8 cellular contexts compared by ENCODE assay signal in genomic region chr10:102066421-102067068, GRCh38. TPM values are rescaled to one million over a fixed set of nuclear protein-coding genes. Genes with fewer than 3 reads are reported as not detected.
DNase-seq lines count a peak whose midpoint lies in the region; ATAC-seq and TF ChIP-seq lines count a peak whose summit lies in the region.

No MANE protein-coding gene starts in this region.

- peak overlapping the region; percentile 79 to 94 (median 84) for H3K27ac Mint-ChIP-seq in CD4-positive, CD25-positive, alpha-beta regulatory T cell
- H3K27ac Mint-ChIP-seq in chondrocyte (ENCODE audit: unreplicated experiment), result no peak overlapping the region
- no peak overlapping the region for H3K27ac Mint-ChIP-seq in neural crest cell (ENCODE audit: unreplicated experiment)

- peak overlapping the region; percentile 81 for H3K27ac ChIP-seq in CD4-positive, CD25-positive, alpha-beta regulatory T cell (ENCODE audit: insufficient read depth, low read length, poor library complexity, severe bottlenecking)
- no peak overlapping the region for H3K27ac ChIP-seq in MM.1S (ENCODE audit: low read length)

- H3K36me3 Mint-ChIP-seq in CD4-positive, CD25-positive, alpha-beta regulatory T cell, result no peaks in the 10 kb centered on the region
- H3K36me3 Mint-ChIP-seq in chondrocyte (ENCODE audit: low read depth) (peaks cover 1% of the 10 kb centered on the region), neural crest cell (ENCODE audit: low read depth) (no peaks in the 10 kb centered on the region)

- 0 out of 2 replicates have a peak, but pooled peaks cover 8% of the 10 kb centered on the region for H3F3A ChIP-seq in MM.1S (ENCODE audit: insufficient read depth, low read length)

- no peaks in the 10 kb centered on the region for H3K9me3 Mint-ChIP-seq in CD4-positive, CD25-positive, alpha-beta regulatory T cell
- no peaks in the 10 kb centered on the region for H3K9me3 Mint-ChIP-seq in chondrocyte (ENCODE audit: low read depth)
- H3K9me3 Mint-ChIP-seq in neural crest cell, result no peaks in the 10 kb centered on the region

- H3K9ac ChIP-seq in MM.1S (ENCODE audit: low read length), result peak overlapping the region; percentile 86; the same call in 1 of the 2 replicates

- H3K4me1 ChIP-seq in CD4-positive, CD25-positive, alpha-beta regulatory T cell (ENCODE audit: control insufficient read depth, insufficient read depth, low read length, poor library complexity, severe bottlenecking), result peaks cover 32% of the 10 kb centered on the region
- peaks cover 9% of the 10 kb centered on the region; the same call in 1 of the 2 replicates for H3K4me1 ChIP-seq in MM.1S (ENCODE audit: low read length)

- ATAC-seq in CD4-positive, CD25-positive, alpha-beta regulatory T cell (ENCODE audit: low read depth in 2 of 2), result no peak

- no peaks in the 10 kb centered on the region for H4K20me1 ChIP-seq in MM.1S (ENCODE audit: insufficient read depth, low read length)

- peaks cover 10% of the 10 kb centered on the region for H3K36me3 ChIP-seq in CD4-positive, CD25-positive, alpha-beta regulatory T cell (ENCODE audit: control insufficient read depth, insufficient read depth, low read length)
- no peaks in the 10 kb centered on the region for H3K36me3 ChIP-seq in MM.1S (replicated peaks; ENCODE audit: insufficient read depth, low read length)

- H3K27me3 ChIP-seq in CD4-positive, CD25-positive, alpha-beta regulatory T cell (ENCODE audit: control insufficient read depth, insufficient read depth, low read length), result no peaks in the 10 kb centered on the region
- no peaks in the 10 kb centered on the region for H3K27me3 ChIP-seq in MM.1S (replicated peaks; ENCODE audit: insufficient read depth, low read length)

- H3K79me2 ChIP-seq in MM.1S (ENCODE audit: low read length), result peaks cover 28% of the 10 kb centered on the region

- H3K9me3 ChIP-seq in CD4-positive, CD25-positive, alpha-beta regulatory T cell (ENCODE audit: control insufficient read depth in 2 of 2, low read length in 2 of 2), result no peaks in the 10 kb centered on the region
- no peaks in the 10 kb centered on the region for H3K9me3 ChIP-seq in MM.1S (replicated peaks; ENCODE audit: insufficient read depth, low read length)

- H3K4me3 ChIP-seq in CD4-positive, CD25-positive, alpha-beta regulatory T cell (ENCODE audit: low read depth, low read length), result no peak overlapping the region
- H3K4me3 ChIP-seq in MM.1S (ENCODE audit: low read length), result peak overlapping the region; percentile 82

- no peak for DNase-seq in CD4-positive, CD25-positive, alpha-beta regulatory T cell
- DNase-seq in MM.1S (no peak), chondrocyte (ENCODE audit: low spot score) (no peak), neural crest cell (ENCODE audit: low read depth, low spot score) (no peak), HuH-7.5 (ENCODE audit: low spot score) (no peak), DMS79 treated with DMSO at 0.1 percent for 48 hours (lab: John Stamatoyannopoulos, UW) (no peak), NCI-H128 (lab: John Stamatoyannopoulos, UW; ENCODE audit: unreplicated experiment) (no peak), NCI-H1417 (lab: John Stamatoyannopoulos, UW) (no peak)

- H3K9me2 ChIP-seq in MM.1S (replicated peaks; ENCODE audit: insufficient read depth, low read length), result no peaks in the 10 kb centered on the region

- no peak overlapping the region for H2AFZ ChIP-seq in MM.1S (ENCODE audit: low read length)

- no peaks in the 10 kb centered on the region for H3K27me3 Mint-ChIP-seq in CD4-positive, CD25-positive, alpha-beta regulatory T cell
- H3K27me3 Mint-ChIP-seq in chondrocyte (ENCODE audit: low read depth) (no peaks in the 10 kb centered on the region), neural crest cell (ENCODE audit: low read depth) (peaks cover 17% of the 10 kb centered on the region)

- H3K4me3 Mint-ChIP-seq in CD4-positive, CD25-positive, alpha-beta regulatory T cell, result peak overlapping the region; percentile 85 to 95 (median 88)
- H3K4me3 Mint-ChIP-seq in chondrocyte (ENCODE audit: unreplicated experiment), result peak overlapping the region; percentile 81
- H3K4me3 Mint-ChIP-seq in neural crest cell, result peak overlapping the region; percentile 88

- H3K4me1 Mint-ChIP-seq in CD4-positive, CD25-positive, alpha-beta regulatory T cell, result peaks cover 5 to 43% (median 16%) of the 10 kb centered on the region in 4 donors
- H3K4me1 Mint-ChIP-seq in chondrocyte (ENCODE audit: low read depth) (peaks cover 20% of the 10 kb centered on the region), neural crest cell (peaks cover 16% of the 10 kb centered on the region)

- TF ChIP-seq CTCF in MM.1S (IDR thresholded peaks at IDR 0.05; ENCODE audit: low read length) (no peak), chondrocyte (IDR thresholded peaks at IDR 0.05) (no peak), neural crest cell (conservative IDR thresholded peaks at IDR 0.05) (no peak)

- peak overlapping the region; percentile 99; the same call in 1 of the 2 replicates for H3K4me2 ChIP-seq in MM.1S (ENCODE audit: low read depth, low read length)

RNA-seq across cellular contexts. Expression of gene HPS6, which starts 1.4 kb away (rescaled TPM):
- 15.8 TPM for total RNA-seq in CD4-positive, CD25-positive, alpha-beta regulatory T cell
- polyA plus RNA-seq in CD4-positive, CD25-positive, alpha-beta regulatory T cell, result 10 to 100 TPM; 27.2 to 36.2 (median 29.2) TPM
- total RNA-seq in chondrocyte (19.4 to 21.8 TPM (median 20.1 TPM) in 3 replicates), neural crest cell (17.5 and 18.9 TPM in 2 replicates)

RNA-seq across cellular contexts. Expression of gene ARMH3, which starts 10.6 kb away (rescaled TPM):
- 42.2 TPM for total RNA-seq in CD4-positive, CD25-positive, alpha-beta regulatory T cell
- polyA plus RNA-seq in CD4-positive, CD25-positive, alpha-beta regulatory T cell, result 10 to 100 TPM; 21.3 to 29.5 (median 24.2) TPM
- total RNA-seq in chondrocyte, result 18.1 to 19.3 TPM (median 18.4 TPM) in 3 replicates
- total RNA-seq in neural crest cell, result 24.4 TPM in 2 replicates

RNA-seq across cellular contexts. Expression of gene LDB1, which starts 53.6 kb away (rescaled TPM):
- 120 TPM for total RNA-seq in CD4-positive, CD25-positive, alpha-beta regulatory T cell
- 10 to 100 TPM; 18.1 to 30.5 (median 27.1) TPM for polyA plus RNA-seq in CD4-positive, CD25-positive, alpha-beta regulatory T cell
- total RNA-seq in chondrocyte (64.6 to 73.9 TPM (median 65.7 TPM) in 3 replicates), neural crest cell (122 and 127 TPM in 2 replicates)

Comparison
In these comparisons a context has a peak if more than half of its experiments do, and no peak if none do; other contexts are left out.
1. H3K27ac Mint-ChIP-seq: peak in CD4-positive, CD25-positive, alpha-beta regulatory T cell (3 of 3); none in chondrocyte (single experiment) and neural crest cell (single experiment).
2. Peak in every context shown above with its lines, with median percentiles within 50 percentile points of each other: H3K4me3 Mint-ChIP-seq.